17 cellular contexts compared by ENCODE assay signal in the genomic region with DNA sequence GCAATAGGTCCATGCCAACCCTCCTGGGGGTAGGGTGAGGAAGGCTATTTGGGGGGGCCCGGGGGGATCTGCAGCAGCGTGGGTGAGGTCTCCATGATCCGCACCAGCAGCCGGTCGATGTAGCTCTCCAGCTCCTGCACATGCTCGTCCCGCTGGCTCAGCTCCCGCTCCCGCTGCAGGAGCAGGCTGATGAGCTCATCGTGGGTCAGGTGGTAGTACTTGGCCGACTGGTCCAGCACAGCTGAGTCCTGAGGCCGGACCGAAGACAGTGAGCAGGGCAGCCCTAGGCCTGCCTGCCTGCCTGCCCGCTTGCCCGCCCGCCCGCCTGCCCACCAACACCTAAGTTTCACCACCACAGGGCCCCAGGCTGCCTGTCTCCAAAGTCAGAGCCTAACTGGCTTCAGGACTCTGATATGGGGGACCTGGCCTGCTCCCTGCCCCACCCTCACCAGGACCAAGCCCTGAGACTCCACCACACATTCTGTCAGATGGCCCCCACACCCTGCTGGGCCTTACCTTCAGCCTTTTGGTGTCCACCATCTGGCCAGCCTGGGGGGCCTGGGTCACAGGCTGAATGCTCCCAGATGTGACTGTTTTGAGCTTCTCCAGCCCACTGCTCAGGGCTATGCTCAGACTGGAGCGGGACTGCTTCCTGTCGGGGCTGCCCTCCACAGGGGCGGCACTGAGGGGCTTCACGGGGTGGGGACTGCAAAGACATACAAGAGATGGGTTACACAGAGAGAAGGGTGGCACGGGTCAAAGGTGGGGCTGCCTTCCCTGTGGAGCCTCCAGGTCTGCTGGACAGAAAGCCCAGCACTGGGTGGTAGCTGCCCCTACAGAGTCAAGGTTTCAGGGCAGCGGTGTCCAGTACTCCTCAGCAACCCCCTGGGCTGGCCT. TPM values are rescaled to one million over a fixed set of nuclear protein-coding genes. Genes with fewer than 3 reads are reported as not detected.
A peak's percentile ranks its signal among the peaks of the same experiment; 100 is the strongest.
DNase-seq lines count a peak whose midpoint lies in the region; ATAC-seq, FAIRE-seq and TF ChIP-seq lines count a peak whose summit lies in the region.
"Had no signal": no experiment of that assay in that cellular context is flagged by ENCODE, and none has a peak within 500 bp of the region (broad histone marks: within the 10 kb centered on the region; RNA-seq: fewer than 3 reads in every experiment).

No MANE protein-coding gene starts in this region.

- H3K4me3 Mint-ChIP-seq in astrocyte (ENCODE audit: unreplicated experiment), result no peak overlapping the region
- H3K4me3 Mint-ChIP-seq in activated T-helper 1 cell treated with anti-CD3 and anti-CD28 coated beads, Interleukin-12 subunit alpha, Interleukin-12 subunit beta, Interleukin-2, Interleukin-4 antibody, amounts not matched to agents 30 ng/mL and 10 ng/mL and 1 ng/mL, durations not matched to agents 14 hours and 24 hours and 36 hours, result no peak overlapping the region
- H3K4me3 Mint-ChIP-seq: activated naive CD4-positive, alpha-beta T cell treated with anti-CD3 and anti-CD28 coated beads for 36 hours; HFFc6; nephron had no signal

- H3K4me2 ChIP-seq in astrocyte (ENCODE audit: low read length), result no peak overlapping the region

- no peak overlapping the region for H3K9ac ChIP-seq in astrocyte (ENCODE audit: low read length)

- peaks cover 7% of the 10 kb centered on the region for H3K4me1 ChIP-seq in astrocyte (ENCODE audit: insufficient read depth, low read length)

- H3K79me2 ChIP-seq in astrocyte (ENCODE audit: insufficient read depth, low read length), result peaks cover 30% of the 10 kb centered on the region

- H3K27ac Mint-ChIP-seq in astrocyte (ENCODE audit: unreplicated experiment), result no peak overlapping the region
- no peak overlapping the region for H3K27ac Mint-ChIP-seq in activated T-helper 1 cell treated with anti-CD3 and anti-CD28 coated beads, Interleukin-12 subunit alpha, Interleukin-12 subunit beta, Interleukin-2, Interleukin-4 antibody, amounts not matched to agents 30 ng/mL and 10 ng/mL and 1 ng/mL, durations not matched to agents 14 hours and 24 hours and 36 hours
- H3K27ac Mint-ChIP-seq: activated naive CD4-positive, alpha-beta T cell treated with anti-CD3 and anti-CD28 coated beads for 36 hours; HFFc6; nephron had no signal

- ATAC-seq in GM21360 (IDR thresholded peaks at IDR 0.05; ENCODE audit: unreplicated experiment), result no peak
- ATAC-seq: left lung had no signal

- peaks cover 40% of the 10 kb centered on the region for H3K36me3 Mint-ChIP-seq in astrocyte (ENCODE audit: low read depth, unreplicated experiment)
- peaks cover 2% of the 10 kb centered on the region for H3K36me3 Mint-ChIP-seq in activated T-helper 1 cell treated with anti-CD3 and anti-CD28 coated beads, Interleukin-12 subunit alpha, Interleukin-12 subunit beta, Interleukin-2, Interleukin-4 antibody, amounts not matched to agents 30 ng/mL and 10 ng/mL and 1 ng/mL, durations not matched to agents 14 hours and 24 hours and 36 hours (ENCODE audit: low read depth)

- no peak overlapping the region for H2AFZ ChIP-seq in astrocyte (ENCODE audit: low read depth, low read length)

- H3K4me3 ChIP-seq in astrocyte (ENCODE audit: insufficient read depth, low read depth, low read length), result no peak overlapping the region
- H3K4me3 ChIP-seq: left lung had no signal

- H3K36me3 ChIP-seq in astrocyte (ENCODE audit: insufficient read depth, low read length), result peaks cover 11% of the 10 kb centered on the region

- no peaks in the 10 kb centered on the region for H3K27me3 ChIP-seq in astrocyte (ENCODE audit: insufficient read depth, low read length)
- H3K27me3 ChIP-seq: left lung had no signal

- no peak overlapping the region for H3K27ac ChIP-seq in astrocyte (ENCODE audit: low read depth, low read length)
- H3K27ac ChIP-seq: left lung had no signal

- in situ Hi-C loops in GM13976 (cut with MboI; ENCODE audit: low sequenced_read_pairs, unreplicated experiment), result no loop called here

- FAIRE-seq in astrocyte (lab: Jason Lieb, UNC), result no peak

- H4K20me1 ChIP-seq in astrocyte (ENCODE audit: insufficient read depth, low read length), result peaks cover 69% of the 10 kb centered on the region

- H3K27me3 Mint-ChIP-seq in astrocyte (ENCODE audit: low read depth, unreplicated experiment), result no peaks in the 10 kb centered on the region
- no peaks in the 10 kb centered on the region for H3K27me3 Mint-ChIP-seq in activated T-helper 1 cell treated with anti-CD3 and anti-CD28 coated beads, Interleukin-12 subunit alpha, Interleukin-12 subunit beta, Interleukin-2, Interleukin-4 antibody, amounts not matched to agents 30 ng/mL and 10 ng/mL and 1 ng/mL, durations not matched to agents 14 hours and 24 hours and 36 hours (ENCODE audit: insufficient read depth)

- no peaks in the 10 kb centered on the region for H3K9me3 ChIP-seq in astrocyte (ENCODE audit: insufficient read depth, low read depth, low read length)
- H3K9me3 ChIP-seq: left lung had no signal

- peaks cover 6% of the 10 kb centered on the region for H3K9me3 Mint-ChIP-seq in astrocyte (ENCODE audit: unreplicated experiment)
- H3K9me3 Mint-ChIP-seq in activated T-helper 1 cell treated with anti-CD3 and anti-CD28 coated beads, Interleukin-12 subunit alpha, Interleukin-12 subunit beta, Interleukin-2, Interleukin-4 antibody, amounts not matched to agents 30 ng/mL and 10 ng/mL and 1 ng/mL, durations not matched to agents 14 hours and 24 hours and 36 hours, result no peaks in the 10 kb centered on the region
- H3K9me3 Mint-ChIP-seq: activated naive CD4-positive, alpha-beta T cell treated with anti-CD3 and anti-CD28 coated beads for 36 hours; HFFc6; nephron had no signal

- intact Hi-C loops in activated T-helper 1 cell treated with anti-CD3 and anti-CD28 coated beads, Interleukin-12 subunit alpha, Interleukin-12 subunit beta, Interleukin-2, Interleukin-4 antibody, amounts not matched to agents 30 ng/mL and 10 ng/mL and 1 ng/mL, durations not matched to agents 14 hours and 24 hours and 36 hours (cut with micrococcal nuclease), result loop anchor here (2.0 kb wide), 1 partner anchor 131 kb away; no protein-coding TSS in a partner anchor

- peaks cover 4% of the 10 kb centered on the region for H3K4me1 Mint-ChIP-seq in astrocyte (ENCODE audit: low read depth, unreplicated experiment)
- H3K4me1 Mint-ChIP-seq in activated T-helper 1 cell treated with anti-CD3 and anti-CD28 coated beads, Interleukin-12 subunit alpha, Interleukin-12 subunit beta, Interleukin-2, Interleukin-4 antibody, amounts not matched to agents 30 ng/mL and 10 ng/mL and 1 ng/mL, durations not matched to agents 14 hours and 24 hours and 36 hours (ENCODE audit: low read depth), result peaks cover 9% of the 10 kb centered on the region

- DNase-seq in GM13976 (ENCODE audit: low spot score), result peak; percentile 15
- DNase-seq in astrocyte (ENCODE audit: low read depth), result peak; percentile 38
- peak; percentile 18 to 34 for DNase-seq in hippocampal formation (lab: John Stamatoyannopoulos, UW)
- DNase-seq in putamen (ENCODE audit: low spot score), result peak; percentile 48
- no peak for DNase-seq in activated CD4-positive, alpha-beta T cell treated with anti-CD3 and anti-CD28 coated beads for 1 hour
- DNase-seq in activated T-helper 1 cell treated with anti-CD3 and anti-CD28 coated beads, Interleukin-12 subunit alpha, Interleukin-12 subunit beta, Interleukin-2, Interleukin-4 antibody, amounts not matched to agents 30 ng/mL and 10 ng/mL and 1 ng/mL, durations not matched to agents 14 hours and 24 hours and 36 hours (ENCODE audit: low spot score), result no peak
- no peak for DNase-seq in stimulated activated CD4-positive, alpha-beta T cell treated with anti-CD3 and anti-CD28 coated beads, Interleukin-1b, Interleukin-23, amount 100 ng/mL, for 48 hours
- DNase-seq: activated naive CD4-positive, alpha-beta T cell treated with anti-CD3 and anti-CD28 coated beads for 36 hours; DMS79 treated with DMSO at 0.1 percent for 48 hours; HFFc6; Kasumi-1; NCI-H187; NCI-H510A treated with DMSO at 0.1 percent for 48 hours; stimulated activated CD4-positive, alpha-beta T cell treated with anti-CD3 and anti-CD28 coated beads, Interleukin-12 subunit alpha, Interleukin-12 subunit beta, amount 100 ng/mL, for 4 hours had no signal

- TF ChIP-seq CTCF in GM13976 (IDR thresholded peaks at IDR 0.05; ENCODE audit: borderline replicate concordance, control extremely low read depth, extremely low read depth, insufficient read depth, missing control alignments) (no peak), astrocyte (IDR thresholded peaks at IDR 0.05; ENCODE audit: insufficient read depth, low read depth, low read length) (no peak)

RNA-seq across cellular contexts. Expression of gene SFXN5, which starts 4.2 kb away (rescaled TPM):
- total RNA-seq in astrocyte, result 14.9 and 15.9 TPM in 2 replicates
- total RNA-seq in activated T-helper 1 cell treated with anti-CD3 and anti-CD28 coated beads, Interleukin-12 subunit alpha, Interleukin-12 subunit beta, Interleukin-2, Interleukin-4 antibody, amounts not matched to agents 30 ng/mL and 10 ng/mL and 1 ng/mL, durations not matched to agents 14 hours and 24 hours and 36 hours, result 9.5 and 12.0 TPM in 2 replicates

RNA-seq across cellular contexts. Expression of gene RAB11FIP5, which starts 37.0 kb away (rescaled TPM):
- total RNA-seq in astrocyte, result 56.0 and 70.5 TPM in 2 replicates
- total RNA-seq in activated T-helper 1 cell treated with anti-CD3 and anti-CD28 coated beads, Interleukin-12 subunit alpha, Interleukin-12 subunit beta, Interleukin-2, Interleukin-4 antibody, amounts not matched to agents 30 ng/mL and 10 ng/mL and 1 ng/mL, durations not matched to agents 14 hours and 24 hours and 36 hours, result 12.1 and 12.9 TPM in 2 replicates

Comparison
In these comparisons a context has a peak if more than half of its experiments do, and no peak if none do; other contexts are left out.
1. DNase-seq: peak in GM13976 (single experiment), astrocyte (single experiment), hippocampal formation (2 of 2) and putamen (single experiment); none in activated CD4-positive, alpha-beta T cell treated with anti-CD3 and anti-CD28 coated beads for 1 hour (single experiment), activated T-helper 1 cell treated with anti-CD3 and anti-CD28 coated beads, Interleukin-12 subunit alpha, Interleukin-12 subunit beta, Interleukin-2, Interleukin-4 antibody, amounts not matched to agents 30 ng/mL and 10 ng/mL and 1 ng/mL, durations not matched to agents 14 hours and 24 hours and 36 hours (single experiment) and stimulated activated CD4-positive, alpha-beta T cell treated with anti-CD3 and anti-CD28 coated beads, Interleukin-1b, Interleukin-23, amount 100 ng/mL, for 48 hours (single experiment).